ENCODE assay signal across 1 cellular context in the genomic region with DNA sequence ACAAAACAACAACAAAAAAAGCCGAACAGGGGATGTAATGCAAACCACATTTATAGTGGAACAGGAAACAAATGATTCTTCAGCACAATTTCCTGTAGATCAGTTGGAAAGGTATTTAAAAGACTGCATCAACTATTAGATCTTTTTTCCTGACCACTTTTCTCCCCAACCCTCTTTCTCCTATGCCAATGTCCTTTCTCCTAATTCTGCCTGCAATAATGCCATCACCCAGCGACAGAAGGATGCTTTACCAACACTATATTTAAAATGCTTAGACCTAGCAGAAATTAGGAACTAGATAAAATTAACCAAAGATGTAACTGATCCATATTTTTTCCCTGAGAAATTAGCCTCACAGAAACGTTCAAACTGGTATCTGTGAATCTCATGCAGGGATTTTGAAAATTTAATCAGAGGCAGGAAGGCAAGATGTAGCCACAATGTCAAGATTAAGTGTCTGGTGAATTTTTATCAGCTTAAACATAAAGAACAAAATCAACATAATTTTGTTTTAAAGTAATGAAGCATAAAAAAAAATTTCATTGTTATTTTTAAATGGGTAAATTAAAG.
TF ChIP-seq lines count a peak whose summit lies in the region.

No MANE protein-coding gene starts in this region.

TF ChIP-seq in HepG2, 621 proteins besides CTCF, POLR2A, EP300 and RAD21:
- TF ChIP-seq, protein P1, sequence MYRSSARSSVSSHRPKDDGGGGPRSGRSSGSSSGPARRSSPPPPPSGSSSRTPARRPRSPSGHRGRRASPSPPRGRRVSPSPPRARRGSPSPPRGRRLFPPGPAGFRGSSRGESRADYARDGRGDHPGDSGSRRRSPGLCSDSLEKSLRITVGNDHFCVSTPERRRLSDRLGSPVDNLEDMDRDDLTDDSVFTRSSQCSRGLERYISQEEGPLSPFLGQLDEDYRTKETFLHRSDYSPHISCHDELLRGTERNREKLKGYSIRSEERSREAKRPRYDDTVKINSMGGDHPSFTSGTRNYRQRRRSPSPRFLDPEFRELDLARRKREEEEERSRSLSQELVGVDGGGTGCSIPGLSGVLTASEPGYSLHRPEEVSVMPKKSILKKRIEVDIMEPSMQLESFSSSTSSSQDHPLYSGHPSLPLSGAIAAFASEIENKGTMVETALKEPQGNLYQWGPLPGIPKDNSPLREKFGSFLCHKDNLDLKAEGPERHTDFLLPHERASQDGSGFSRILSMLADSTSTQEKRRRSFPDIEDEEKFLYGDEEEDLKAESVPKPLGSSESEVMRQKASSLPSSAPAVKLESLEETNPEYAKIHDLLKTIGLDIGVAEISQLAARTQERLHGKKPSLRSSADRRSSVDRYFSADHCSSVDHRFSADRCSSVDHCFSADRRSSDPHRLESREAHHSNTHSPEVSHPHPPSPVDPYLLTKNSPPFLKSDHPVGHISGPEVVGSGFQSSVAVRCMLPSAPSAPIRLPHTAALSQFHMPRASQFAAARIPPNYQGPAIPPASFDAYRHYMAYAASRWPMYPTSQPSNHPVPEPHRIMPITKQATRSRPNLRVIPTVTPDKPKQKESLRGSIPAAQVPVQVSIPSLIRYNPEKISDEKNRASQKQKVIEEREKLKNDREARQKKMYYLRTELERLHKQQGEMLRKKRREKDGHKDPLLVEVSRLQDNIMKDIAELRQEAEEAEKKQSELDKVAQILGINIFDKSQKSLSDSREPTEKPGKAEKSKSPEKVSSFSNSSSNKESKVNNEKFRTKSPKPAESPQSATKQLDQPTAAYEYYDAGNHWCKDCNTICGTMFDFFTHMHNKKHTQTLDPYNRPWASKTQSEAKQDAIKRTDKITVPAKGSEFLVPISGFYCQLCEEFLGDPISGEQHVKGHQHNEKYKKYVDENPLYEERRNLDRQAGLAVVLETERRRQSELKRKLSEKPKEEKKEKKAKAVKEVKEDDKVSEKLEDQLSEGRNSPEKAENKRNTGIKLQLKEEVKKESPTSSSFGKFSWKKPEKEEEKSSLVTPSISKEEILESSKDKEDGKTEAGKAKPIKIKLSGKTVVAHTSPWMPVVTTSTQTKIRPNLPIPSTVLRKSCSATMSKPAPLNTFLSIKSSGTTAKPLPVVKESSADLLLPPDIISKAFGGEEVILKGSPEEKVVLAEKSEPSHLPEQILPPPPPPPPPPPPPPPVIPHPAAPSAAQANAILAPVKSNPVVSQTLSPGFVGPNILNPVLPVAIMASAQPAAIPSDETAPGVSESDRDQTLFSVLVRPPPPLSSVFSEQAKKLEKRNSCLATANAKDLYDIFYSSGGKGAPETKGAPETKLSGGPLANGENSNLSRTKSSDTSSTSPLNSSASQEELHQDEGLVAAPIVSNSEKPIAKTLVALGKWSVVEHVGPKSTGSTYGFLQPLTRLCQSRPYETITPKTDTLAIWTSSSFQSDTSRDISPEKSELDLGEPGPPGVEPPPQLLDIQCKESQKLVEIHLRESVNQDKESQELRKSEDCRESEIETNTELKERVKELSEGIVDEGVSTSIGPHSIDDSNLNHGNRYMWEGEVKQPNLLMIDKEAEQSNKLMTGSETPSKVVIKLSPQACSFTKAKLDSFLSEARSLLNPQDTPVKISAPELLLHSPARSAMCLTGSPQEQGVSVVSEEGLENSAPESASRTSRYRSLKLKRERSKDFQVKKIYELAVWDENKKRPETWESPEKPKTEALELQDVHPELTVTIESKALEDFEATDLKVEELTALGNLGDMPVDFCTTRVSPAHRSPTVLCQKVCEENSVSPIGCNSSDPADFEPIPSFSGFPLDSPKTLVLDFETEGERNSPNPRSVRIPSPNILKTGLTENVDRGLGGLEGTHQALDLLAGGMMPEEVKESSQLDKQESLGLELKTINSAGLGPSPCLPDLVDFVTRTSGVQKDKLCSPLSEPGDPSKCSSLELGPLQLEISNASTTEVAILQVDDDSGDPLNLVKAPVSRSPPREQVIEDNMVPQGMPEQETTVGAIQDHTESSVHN (CRISPR knock-in tag; IDR thresholded peaks at IDR 0.05): no peak
- TF ChIP-seq ZNF496 (CRISPR knock-in tag; IDR thresholded peaks at IDR 0.05; ENCODE audit: insufficient replicate concordance): no peak
